ENCODE assay signal across 18 cellular contexts in the genomic region with DNA sequence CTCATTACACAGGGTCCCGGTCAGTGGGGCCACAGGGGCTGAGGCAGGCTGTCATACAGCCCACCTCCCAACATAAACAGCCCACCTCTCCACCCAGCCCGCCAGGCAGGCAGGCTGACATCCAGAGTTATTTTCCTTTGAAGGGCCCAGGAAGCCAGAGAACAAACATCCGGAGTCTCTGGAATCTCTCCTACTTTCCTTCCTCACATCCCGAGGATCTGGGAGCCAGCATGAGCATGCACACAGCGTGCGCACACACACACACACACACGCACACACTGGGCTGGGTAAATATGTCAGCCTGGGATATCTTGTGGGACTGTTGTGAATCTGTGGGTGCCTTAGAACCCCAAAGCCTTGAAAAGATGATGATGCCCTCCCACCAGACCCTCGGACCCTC. TPM values are rescaled to one million over a fixed set of nuclear protein-coding genes. Genes with fewer than 3 reads are reported as not detected.
DNase-seq lines count a peak whose midpoint lies in the region; ATAC-seq and TF ChIP-seq lines count a peak whose summit lies in the region.
"Had no signal": no experiment of that assay in that cellular context is flagged by ENCODE, and none has a peak within 500 bp of the region (broad histone marks: within the 10 kb centered on the region; RNA-seq: fewer than 3 reads in every experiment).

No MANE protein-coding gene starts in this region.

- H3K27ac ChIP-seq in esophagus squamous epithelium (peak overlapping the region; percentile 58 to 89 (median 79)), muscle layer of colon (ENCODE audit: low read depth, low read length) (peak overlapping the region; percentile 82), upper lobe of right lung (peak overlapping the region; percentile 65)
- H3K27ac ChIP-seq: lower lobe of right lung had no signal

- H3K36me3 ChIP-seq in esophagus squamous epithelium (no peaks in the 10 kb centered on the region), muscle layer of colon (ENCODE audit: insufficient read depth, low read length) (no peaks in the 10 kb centered on the region), upper lobe of right lung (no peaks in the 10 kb centered on the region)
- H3K36me3 ChIP-seq: breast epithelium, heart left ventricle, lower lobe of right lung had no signal

- H3K36me3 Mint-ChIP-seq in T-helper 17 cell (ENCODE audit: low read depth) (peaks cover 2% of the 10 kb centered on the region), immature natural killer cell (no peaks in the 10 kb centered on the region)
- no peaks in the 10 kb centered on the region for H3K36me3 Mint-ChIP-seq in activated naive CD4-positive, alpha-beta T cell treated with anti-CD3 and anti-CD28 coated beads, Interleukin-2, amount 10 ng/mL, durations not matched to agents 7 days and 5 days
- H3K36me3 Mint-ChIP-seq: naive thymus-derived CD8-positive, alpha-beta T cell had no signal

- peaks cover 25% of the 10 kb centered on the region for H3K4me1 Mint-ChIP-seq in T-helper 17 cell
- peaks cover 8 to 9% of the 10 kb centered on the region in 2 donors for H3K4me1 Mint-ChIP-seq in immature natural killer cell
- H3K4me1 Mint-ChIP-seq in activated naive CD4-positive, alpha-beta T cell treated with anti-CD3 and anti-CD28 coated beads, Interleukin-2, amount 10 ng/mL, durations not matched to agents 7 days and 5 days: peaks cover 42% of the 10 kb centered on the region

- H3K27ac Mint-ChIP-seq in T-helper 17 cell (peak overlapping the region; percentile 51), immature natural killer cell (no peak overlapping the region)
- H3K27ac Mint-ChIP-seq in activated naive CD4-positive, alpha-beta T cell treated with anti-CD3 and anti-CD28 coated beads, Interleukin-2, amount 10 ng/mL, durations not matched to agents 7 days and 5 days: no peak overlapping the region
- H3K27ac Mint-ChIP-seq: naive thymus-derived CD8-positive, alpha-beta T cell had no signal

- H3K9me3 ChIP-seq in T-helper 17 cell (ENCODE audit: control insufficient read depth, low read length, poor library complexity, severe bottlenecking): no peaks in the 10 kb centered on the region
- H3K9me3 ChIP-seq in esophagus squamous epithelium: no peaks in the 10 kb centered on the region
- no peaks in the 10 kb centered on the region for H3K9me3 ChIP-seq in muscle layer of colon (ENCODE audit: low read length)
- H3K9me3 ChIP-seq in upper lobe of right lung: no peaks in the 10 kb centered on the region
- H3K9me3 ChIP-seq: breast epithelium, heart left ventricle, lower lobe of right lung had no signal

- intact Hi-C loops in esophagus squamous epithelium (cut with DNase I): no loop called here
- intact Hi-C loops in upper lobe of right lung (cut with DNase I): no loop called here

- H3K9ac ChIP-seq in muscle layer of colon (ENCODE audit: low read length): peak overlapping the region; percentile 26

- H3K4me3 Mint-ChIP-seq in T-helper 17 cell (no peak overlapping the region), immature natural killer cell (no peak overlapping the region)
- no peak overlapping the region for H3K4me3 Mint-ChIP-seq in activated naive CD4-positive, alpha-beta T cell treated with anti-CD3 and anti-CD28 coated beads, Interleukin-2, amount 10 ng/mL, durations not matched to agents 7 days and 5 days
- H3K4me3 Mint-ChIP-seq: activated naive CD8-positive, alpha-beta T cell treated with anti-CD3 and anti-CD28 coated beads, Interleukin-2, amount 50 U/mL, for 24 hours; naive thymus-derived CD8-positive, alpha-beta T cell had no signal

- TF ChIP-seq POLR2A in esophagus squamous epithelium (IDR thresholded peaks at IDR 0.05): no peak

- no peak for DNase-seq in T-helper 17 cell
- no peak for DNase-seq in esophagus squamous epithelium (lab: John Stamatoyannopoulos, UW)
- no peak for DNase-seq in upper lobe of right lung
- DNase-seq in Ammon's horn (ENCODE audit: low spot score): no peak
- no peak for DNase-seq in immature natural killer cell
- no peak for DNase-seq in activated naive CD4-positive, alpha-beta T cell treated with anti-CD3 and anti-CD28 coated beads, Interleukin-2, amount 10 ng/mL, durations not matched to agents 7 days and 5 days
- DNase-seq: activated naive CD8-positive, alpha-beta T cell treated with anti-CD3 and anti-CD28 coated beads, Interleukin-2, amount 50 U/mL, for 24 hours; GOT3; heart left ventricle; lower lobe of right lung; naive thymus-derived CD8-positive, alpha-beta T cell; NCI-H1105 treated with DMSO at 0.1 percent for 48 hours; NCI-H526 treated with DMSO at 0.1 percent for 48 hours; stimulated activated CD4-positive, alpha-beta T cell treated with anti-CD3 and anti-CD28 coated beads, Interleukin-4, amount 100 ng/mL, for 24 hours had no signal

- H3K9me3 Mint-ChIP-seq in immature natural killer cell: no peaks in the 10 kb centered on the region
- H3K9me3 Mint-ChIP-seq in activated naive CD4-positive, alpha-beta T cell treated with anti-CD3 and anti-CD28 coated beads, Interleukin-2, amount 10 ng/mL, durations not matched to agents 7 days and 5 days: peaks cover 3% of the 10 kb centered on the region
- H3K9me3 Mint-ChIP-seq: activated naive CD8-positive, alpha-beta T cell treated with anti-CD3 and anti-CD28 coated beads, Interleukin-2, amount 50 U/mL, for 24 hours; naive thymus-derived CD8-positive, alpha-beta T cell had no signal

- peaks cover 0 to 47% (median 0%) of the 10 kb centered on the region in 4 donors for H3K27me3 ChIP-seq in esophagus squamous epithelium
- H3K27me3 ChIP-seq in muscle layer of colon (ENCODE audit: control insufficient read depth in 1 of 2, insufficient read depth in 2 of 2, low read length in 2 of 2): no peaks in the 10 kb centered on the region
- H3K27me3 ChIP-seq in upper lobe of right lung: no peaks in the 10 kb centered on the region
- H3K27me3 ChIP-seq: breast epithelium had no signal

- CTCF ChIA-PET in activated naive CD4-positive, alpha-beta T cell treated with anti-CD3 and anti-CD28 coated beads, Interleukin-2, amount 10 ng/mL, durations not matched to agents 7 days and 5 days (lab: Charles Lee): no interaction called here

- peaks cover 6 to 63% (median 37%) of the 10 kb centered on the region in 3 donors for H3K4me1 ChIP-seq in esophagus squamous epithelium
- peaks cover 61% of the 10 kb centered on the region for H3K4me1 ChIP-seq in muscle layer of colon (ENCODE audit: insufficient read depth, low read length)
- H3K4me1 ChIP-seq in upper lobe of right lung: peaks cover 10% of the 10 kb centered on the region
- H3K4me1 ChIP-seq: breast epithelium had no signal

- TF ChIP-seq CTCF in esophagus squamous epithelium (IDR thresholded peaks at IDR 0.05): no peak
- TF ChIP-seq CTCF in upper lobe of right lung (IDR thresholded peaks at IDR 0.05): no peak

- ATAC-seq in T-helper 17 cell (no peak), upper lobe of right lung (no peak)
- ATAC-seq: activated naive CD8-positive, alpha-beta T cell treated with anti-CD3 and anti-CD28 coated beads, Interleukin-2, amount 50 U/mL, for 24 hours; esophagus mucosa; heart left ventricle; lower lobe of right lung; naive thymus-derived CD8-positive, alpha-beta T cell had no signal

- WGBS in esophagus squamous epithelium, 2 donors: 33 to 42% methylated on average over 4 to 8 of the region's 8 CpGs

- no peak overlapping the region for H3K4me3 ChIP-seq in esophagus squamous epithelium
- H3K4me3 ChIP-seq in muscle layer of colon (ENCODE audit: low read depth in 1 of 2, low read length in 2 of 2): no peak overlapping the region
- no peak overlapping the region for H3K4me3 ChIP-seq in upper lobe of right lung
- H3K4me3 ChIP-seq: breast epithelium, heart left ventricle, lower lobe of right lung, skin epidermis had no signal

- H3K27me3 Mint-ChIP-seq in T-helper 17 cell (peaks cover 25% of the 10 kb centered on the region), immature natural killer cell (ENCODE audit: low read depth in 3 of 3) (peaks cover 5 to 7% (median 6%) of the 10 kb centered on the region in 3 donors)
- H3K27me3 Mint-ChIP-seq in activated naive CD4-positive, alpha-beta T cell treated with anti-CD3 and anti-CD28 coated beads, Interleukin-2, amount 10 ng/mL, durations not matched to agents 7 days and 5 days: peaks cover 43% of the 10 kb centered on the region

RNA-seq across cellular contexts. Expression of a gene that starts 55.4 kb away (rescaled TPM):
- 1 to 10 TPM; 2.7 to 4.9 TPM for total RNA-seq in T-helper 17 cell
- total RNA-seq in esophagus squamous epithelium: 10 to 100 TPM in 3 of 4 donors, 1 to 10 TPM in 1; 5.6 to 38.3 (median 12.9) TPM
- total RNA-seq in upper lobe of right lung: 27.3 TPM
- polyA plus RNA-seq in immature natural killer cell: not detected
